ENCODE assay signal across 12 cellular contexts in genomic region chr10:97851341-97852001, GRCh38. TPM values are rescaled to one million over a fixed set of nuclear protein-coding genes. Genes with fewer than 3 reads are reported as not detected.
DNase-seq lines count a peak whose midpoint lies in the region; ATAC-seq and TF ChIP-seq lines count a peak whose summit lies in the region.
"Had no signal": no experiment of that assay in that cellular context is flagged by ENCODE, and none has a peak within 500 bp of the region (broad histone marks: within the 10 kb centered on the region; RNA-seq: fewer than 3 reads in every experiment).

No MANE protein-coding gene starts in this region.

- no peak overlapping the region for H3K27ac ChIP-seq in upper lobe of right lung
- H3K27ac ChIP-seq: KMS-11, testis had no signal

- CTCF ChIA-PET in GM10248 (lab: Yijun Ruan, JAX): interaction anchor here (1.3 kb wide), 1 partner anchor 64 kb away, joined by 5 read pairs; no protein-coding TSS in a partner anchor

- H3K9me3 ChIP-seq in upper lobe of right lung: no peaks in the 10 kb centered on the region
- H3K9me3 ChIP-seq: BE2C, testis had no signal

- peaks cover 16% of the 10 kb centered on the region for H3K27me3 ChIP-seq in upper lobe of right lung
- H3K27me3 ChIP-seq: testis had no signal

- POLR2A ChIA-PET in GM10248 (lab: Yijun Ruan, JAX): no interaction called here

- DNase-seq in stimulated activated CD4-positive, alpha-beta T cell treated with anti-CD3 and anti-CD28 coated beads, Interleukin-1b, Interleukin-23, amount 100 ng/mL, for 48 hours: peak; percentile 28
- DNase-seq in stimulated activated CD4-positive, alpha-beta T cell treated with anti-CD3 and anti-CD28 coated beads, Interleukin-4, amount 100 ng/mL, for 1 hour: no peak
- peak; percentile 23 to 29 for DNase-seq in activated CD4-positive, alpha-beta T cell treated with anti-CD3 and anti-CD28 coated beads, Interleukin-2, amount 50 U/mL, for 4 hours
- peak; percentile 49 for DNase-seq in glutamatergic neuron
- DNase-seq in upper lobe of right lung: peak; percentile 77
- DNase-seq in GM10248 (ENCODE audit: extremely low spot score): no peak
- no peak for DNase-seq in mucosa of gallbladder (ENCODE audit: low spot score)
- DNase-seq: BE2C, testis had no signal

- peaks cover 26% of the 10 kb centered on the region for H3K27me3 Mint-ChIP-seq in glutamatergic neuron (ENCODE audit: unreplicated experiment)

- H3K4me1 Mint-ChIP-seq in glutamatergic neuron (ENCODE audit: low read depth, unreplicated experiment): peaks cover 29% of the 10 kb centered on the region

- TF ChIP-seq CTCF in glutamatergic neuron (IDR thresholded peaks at IDR 0.05; ENCODE audit: partially characterized antibody, unreplicated experiment) (no peak), upper lobe of right lung (IDR thresholded peaks at IDR 0.05) (no peak), GM10248 (IDR thresholded peaks at IDR 0.05; ENCODE audit: control extremely low read depth, extremely low read depth, low read depth, missing control alignments) (no peak)

- peaks cover 5% of the 10 kb centered on the region for H3K4me1 ChIP-seq in upper lobe of right lung
- H3K4me1 ChIP-seq: BE2C had no signal

- peak overlapping the region; percentile 77 for H3K27ac Mint-ChIP-seq in glutamatergic neuron (ENCODE audit: unreplicated experiment)

- H3K9me3 Mint-ChIP-seq in glutamatergic neuron (ENCODE audit: unreplicated experiment): peaks cover 19% of the 10 kb centered on the region

- ATAC-seq in upper lobe of right lung: peak; percentile 72
- no peak for ATAC-seq in GM19351 (IDR thresholded peaks at IDR 0.05; ENCODE audit: unreplicated experiment)

- no peak overlapping the region for H3K4me3 ChIP-seq in upper lobe of right lung
- H3K4me3 ChIP-seq: testis had no signal

- H3K36me3 ChIP-seq in upper lobe of right lung: no peaks in the 10 kb centered on the region
- H3K36me3 ChIP-seq: BE2C had no signal

- peak overlapping the region; percentile 89 for H3K4me3 Mint-ChIP-seq in glutamatergic neuron (ENCODE audit: unreplicated experiment)

- peaks cover 5% of the 10 kb centered on the region for H3K36me3 Mint-ChIP-seq in glutamatergic neuron (ENCODE audit: unreplicated experiment)

- intact Hi-C loops in upper lobe of right lung (cut with DNase I): no loop called here

RNA-seq across cellular contexts. Expression of gene GOLGA7B, which starts 1.8 kb away (rescaled TPM):
- 21.5 TPM for total RNA-seq in glutamatergic neuron (ENCODE audit: unreplicated experiment)
- 0.98 TPM for total RNA-seq in upper lobe of right lung
- total RNA-seq in mucosa of gallbladder: 3.3 TPM
- total RNA-seq: glomerular endothelial cell had no signal

Comparison
In these comparisons a context has a peak if more than half of its experiments do, and no peak if none do; other contexts are left out.
1. DNase-seq: peak in stimulated activated CD4-positive, alpha-beta T cell treated with anti-CD3 and anti-CD28 coated beads, Interleukin-1b, Interleukin-23, amount 100 ng/mL, for 48 hours (single experiment), activated CD4-positive, alpha-beta T cell treated with anti-CD3 and anti-CD28 coated beads, Interleukin-2, amount 50 U/mL, for 4 hours (2 of 2), glutamatergic neuron (single experiment) and upper lobe of right lung (single experiment); none in stimulated activated CD4-positive, alpha-beta T cell treated with anti-CD3 and anti-CD28 coated beads, Interleukin-4, amount 100 ng/mL, for 1 hour (single experiment), GM10248 (single experiment) and mucosa of gallbladder (single experiment).